2 cellular contexts compared by ENCODE assay signal in genomic region chr2:237617305-237617982, GRCh38.
A peak's percentile ranks its signal among the peaks of the same experiment; 100 is the strongest.
TF ChIP-seq lines count a peak whose summit lies in the region.

No MANE protein-coding gene starts in this region.

TF ChIP-seq in SK-N-SH, 30 proteins besides CTCF, POLR2A, EP300 and RAD21 (continued from another document):
- TF ChIP-seq TCF12 (IDR thresholded peaks at IDR 0.05) (0 out of 2 replicates have a peak, but pooled peaks have one; percentile 17), RFX5 (IDR thresholded peaks at IDR 0.05; ENCODE audit: low read length) (no peak)

TF ChIP-seq in SK-N-SH treated with all-trans-retinoic acid at 6 μM for 48 hours, 23 proteins besides CTCF, POLR2A, EP300 and RAD21 (continued from another document):
- TF ChIP-seq TSHZ2 (CRISPR knock-in tag; IDR thresholded peaks at IDR 0.05) (no peak), PPARA (CRISPR knock-in tag; IDR thresholded peaks at IDR 0.05; ENCODE audit: borderline replicate concordance) (no peak), CSDC2 (CRISPR knock-in tag; IDR thresholded peaks at IDR 0.05) (no peak), ISL1 (CRISPR knock-in tag; IDR thresholded peaks at IDR 0.05) (no peak), TOX (CRISPR knock-in tag; IDR thresholded peaks at IDR 0.05; ENCODE audit: borderline replicate concordance) (no peak), BACH2 (CRISPR knock-in tag; IDR thresholded peaks at IDR 0.05; ENCODE audit: borderline replicate concordance) (no peak), POU6F1 (CRISPR knock-in tag; IDR thresholded peaks at IDR 0.05; ENCODE audit: borderline replicate concordance, low read depth) (no peak), ZNF8 (CRISPR knock-in tag; IDR thresholded peaks at IDR 0.05) (no peak)
